3 cellular contexts compared by ENCODE assay signal in genomic region chr5:108214857-108215256, GRCh38.
TF ChIP-seq lines count a peak whose summit lies in the region.

No MANE protein-coding gene starts in this region.

TF ChIP-seq in SK-N-SH, 30 proteins besides CTCF, POLR2A, EP300 and RAD21 (continued from another document):
- TF ChIP-seq RCOR1 (IDR thresholded peaks at IDR 0.05; ENCODE audit: low read length) (no peak), FOSL2 (IDR thresholded peaks at IDR 0.05; ENCODE audit: borderline replicate concordance, low read depth) (no peak), POLR2AphosphoS5 (IDR thresholded peaks at IDR 0.05; ENCODE audit: low read depth, low read length) (no peak), REST (IDR thresholded peaks at IDR 0.05; ENCODE audit: low read depth, low read length) (no peak), YY1 (IDR thresholded peaks at IDR 0.05; ENCODE audit: low read depth) (no peak)

TF ChIP-seq in HEK293, 187 proteins besides CTCF, POLR2A, EP300 and RAD21 (continued from another document):
- TF ChIP-seq INSM2 (tag by site-specific recombination; IDR thresholded peaks at IDR 0.05) (no peak), SP3 (tag by site-specific recombination; IDR thresholded peaks at IDR 0.05) (no peak), ZNF146 (tag by site-specific recombination; IDR thresholded peaks at IDR 0.05) (peak; percentile 32; the same call in 1 of the 2 replicates)

TF ChIP-seq in K562, 482 proteins besides CTCF, POLR2A, EP300 and RAD21 (continued from another document):
- TF ChIP-seq E2F8 (IDR thresholded peaks at IDR 0.05; ENCODE audit: low read depth, partially characterized antibody): no peak
